1 cellular context compared by ENCODE assay signal in the genomic region with DNA sequence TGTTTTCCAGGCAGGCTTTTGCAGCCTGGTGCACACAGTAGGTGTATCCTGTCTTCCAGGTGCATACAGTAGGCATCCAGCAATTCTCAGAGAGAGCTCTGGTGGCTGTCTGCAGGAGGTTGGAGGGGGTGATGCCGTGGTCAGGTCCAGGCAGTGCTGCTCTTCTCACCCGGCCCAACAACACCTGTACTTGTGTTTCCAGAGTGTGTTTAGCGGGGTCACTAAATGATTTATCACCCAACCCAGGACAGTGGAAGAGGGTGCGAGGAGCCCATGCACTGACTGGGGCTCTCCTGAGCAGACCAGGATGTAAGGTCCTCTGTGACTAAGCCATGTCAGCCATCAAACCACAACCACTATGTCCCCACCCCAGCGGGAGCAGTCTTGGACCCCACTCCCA.
TF ChIP-seq lines count a peak whose summit lies in the region.

No MANE protein-coding gene starts in this region.

TF ChIP-seq in H1, 55 proteins besides CTCF, POLR2A, EP300 and RAD21:
- no peak for TF ChIP-seq SUZ12 (IDR thresholded peaks at IDR 0.05; ENCODE audit: low read length)
- no peak for TF ChIP-seq SP4 (IDR thresholded peaks at IDR 0.05; ENCODE audit: low read length)
- TF ChIP-seq RXRA (IDR thresholded peaks at IDR 0.05; ENCODE audit: insufficient read depth, low read depth, low read length): no peak
- TF ChIP-seq KDM1A (IDR thresholded peaks at IDR 0.05; ENCODE audit: borderline replicate concordance, low read length): no peak
- no peak for TF ChIP-seq HDAC2 (IDR thresholded peaks at IDR 0.05; ENCODE audit: borderline replicate concordance in 1 of 2, low read depth in 2 of 2, low read length in 2 of 2)
- no peak for TF ChIP-seq CBX8 (IDR thresholded peaks at IDR 0.05; ENCODE audit: borderline replicate concordance, low read depth, low read length)
- TF ChIP-seq HDAC6 (IDR thresholded peaks at IDR 0.05; ENCODE audit: low read depth, low read length): no peak
- TF ChIP-seq CBX5 (IDR thresholded peaks at IDR 0.05; ENCODE audit: low read depth, low read length): no peak
- no peak for TF ChIP-seq MAFK (IDR thresholded peaks at IDR 0.05; ENCODE audit: low read depth, low read length)
TF ChIP-seq in H1: peak in this region for 0.
